Comparison of ENCODE assay signal across 1 cellular context in the genomic region with DNA sequence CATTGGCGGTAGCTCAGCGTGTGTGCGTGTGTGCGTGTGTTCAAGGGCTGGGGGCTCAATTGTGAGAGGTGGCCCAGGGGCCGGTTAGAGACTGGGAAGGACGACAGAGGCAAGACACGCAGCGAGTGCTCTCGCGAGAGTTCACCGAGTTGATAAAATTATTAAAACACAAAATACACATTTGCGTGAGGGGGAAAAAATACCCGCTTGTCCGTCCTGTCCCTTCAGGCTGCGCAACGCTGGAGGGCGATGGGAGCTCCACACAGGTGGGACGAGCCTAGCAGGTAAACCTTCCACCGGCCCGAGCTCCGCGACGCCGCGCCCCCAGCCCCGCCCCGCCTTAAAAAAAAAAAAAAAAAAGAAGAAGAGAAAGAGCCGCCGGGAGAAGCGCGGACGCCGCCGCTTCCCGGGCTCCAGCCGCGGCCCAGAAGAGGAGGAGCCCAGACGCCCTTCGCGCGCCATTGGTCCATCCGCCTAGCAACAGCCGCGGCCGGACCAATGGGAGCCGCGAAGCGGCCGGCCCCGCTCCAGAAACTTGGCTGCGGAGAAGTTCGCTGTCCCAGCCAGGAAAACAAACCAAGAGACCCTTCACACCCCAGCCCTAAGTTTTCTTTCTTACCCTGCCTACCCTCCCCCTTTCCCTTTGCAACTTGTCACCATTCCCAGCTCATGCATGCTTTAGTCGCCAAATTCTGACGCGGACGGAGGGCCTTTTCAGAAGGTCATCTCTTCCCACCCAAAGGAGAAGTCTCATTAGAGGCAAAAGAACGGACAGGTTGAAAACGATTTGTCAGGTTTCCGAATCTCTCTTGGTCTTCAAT.
TF ChIP-seq lines count a peak whose summit lies in the region.

No MANE protein-coding gene starts in this region.

TF ChIP-seq in GM23338, 12 proteins besides CTCF, POLR2A, EP300 and RAD21 (continued from another document):
- 0 out of 2 replicates have a peak, but pooled peaks have one; percentile 2 for TF ChIP-seq ZNF462 (CRISPR knock-in tag; IDR thresholded peaks at IDR 0.05)
